ENCODE assay signal across 8 cellular contexts in the genomic region with DNA sequence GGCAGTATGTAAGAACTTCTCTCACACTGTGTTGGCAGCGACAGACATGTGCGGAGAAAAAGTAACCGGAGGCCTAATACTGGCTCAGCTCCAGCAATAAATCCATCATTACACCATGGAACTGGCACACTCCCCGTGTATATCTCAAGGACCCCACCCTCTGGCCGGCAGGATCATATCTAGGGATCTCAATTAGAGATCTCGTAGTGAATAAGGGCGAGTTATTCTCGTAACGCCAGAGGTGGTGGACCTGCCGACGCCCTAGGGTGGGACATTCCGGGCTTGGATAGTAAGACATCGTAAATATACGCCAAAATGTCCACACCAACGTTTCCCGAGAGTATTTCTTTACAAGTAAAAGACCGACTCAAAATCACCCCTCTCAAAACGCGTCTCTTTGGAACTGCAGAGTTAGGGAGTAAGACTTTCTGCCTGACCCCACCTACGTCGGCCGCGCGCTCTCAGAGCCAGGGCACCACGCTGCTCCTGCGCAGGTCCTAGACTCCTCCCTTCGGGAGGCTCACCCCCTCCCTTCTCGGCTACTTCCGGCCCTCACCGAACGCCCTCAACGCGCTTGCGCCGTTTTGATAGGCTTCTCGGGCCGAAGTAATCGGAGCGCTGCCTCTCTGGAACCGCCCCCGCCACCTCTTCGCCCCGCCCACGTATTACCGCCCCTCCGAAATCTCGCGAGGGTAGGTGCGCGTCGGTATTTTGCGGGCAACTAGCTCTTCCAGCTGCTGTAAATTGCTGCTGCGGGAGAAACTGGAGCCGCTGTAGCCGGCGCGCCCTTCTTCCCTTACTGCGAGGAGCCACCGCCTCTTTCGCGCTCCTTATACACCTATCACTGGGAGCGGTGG. TPM values are rescaled to one million over a fixed set of nuclear protein-coding genes. Genes with fewer than 3 reads are reported as not detected.
DNase-seq lines count a peak whose midpoint lies in the region; ATAC-seq and TF ChIP-seq lines count a peak whose summit lies in the region.

A gene with protein sequence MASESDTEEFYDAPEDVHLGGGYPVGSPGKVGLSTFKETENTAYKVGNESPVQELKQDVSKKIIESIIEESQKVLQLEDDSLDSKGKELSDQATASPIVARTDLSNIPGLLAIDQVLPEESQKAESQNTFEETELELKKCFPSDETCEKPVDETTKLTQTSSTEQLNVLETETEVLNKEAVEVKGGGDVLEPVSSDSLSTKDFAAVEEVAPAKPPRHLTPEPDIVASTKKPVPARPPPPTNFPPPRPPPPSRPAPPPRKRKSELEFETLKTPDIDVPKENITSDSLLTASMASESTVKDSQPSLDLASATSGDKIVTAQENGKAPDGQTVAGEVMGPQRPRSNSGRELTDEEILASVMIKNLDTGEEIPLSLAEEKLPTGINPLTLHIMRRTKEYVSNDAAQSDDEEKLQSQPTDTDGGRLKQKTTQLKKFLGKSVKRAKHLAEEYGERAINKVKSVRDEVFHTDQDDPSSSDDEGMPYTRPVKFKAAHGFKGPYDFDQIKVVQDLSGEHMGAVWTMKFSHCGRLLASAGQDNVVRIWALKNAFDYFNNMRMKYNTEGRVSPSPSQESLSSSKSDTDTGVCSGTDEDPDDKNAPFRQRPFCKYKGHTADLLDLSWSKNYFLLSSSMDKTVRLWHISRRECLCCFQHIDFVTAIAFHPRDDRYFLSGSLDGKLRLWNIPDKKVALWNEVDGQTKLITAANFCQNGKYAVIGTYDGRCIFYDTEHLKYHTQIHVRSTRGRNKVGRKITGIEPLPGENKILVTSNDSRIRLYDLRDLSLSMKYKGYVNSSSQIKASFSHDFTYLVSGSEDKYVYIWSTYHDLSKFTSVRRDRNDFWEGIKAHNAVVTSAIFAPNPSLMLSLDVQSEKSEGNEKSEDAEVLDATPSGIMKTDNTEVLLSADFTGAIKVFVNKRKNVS (plus strand): TSS at position 706 of the 857 bp plus-strand sequence. CDS start 398 bp downstream, outside the sequence.

- H3K9ac ChIP-seq in SU-DHL-6 (ENCODE audit: low read length): peak within 1 kb of the TSS; percentile 90

- DNase-seq in NCI-H128 (lab: John Stamatoyannopoulos, UW; ENCODE audit: unreplicated experiment) (peak; percentile 91), glutamatergic neuron (peak; percentile 89), osteocyte (ENCODE audit: extremely low spot score, unreplicated experiment) (peak; percentile 99)
- peak; percentile 90 for DNase-seq in activated naive CD8-positive, alpha-beta T cell treated with anti-CD3 and anti-CD28 coated beads, Interleukin-2, amount 10 ng/mL, durations not matched to agents 7 days and 5 days

- peak; percentile 12 for TF ChIP-seq POLR2A in GM10847 (IDR thresholded peaks at IDR 0.05; ENCODE audit: extremely low read depth, insufficient read length)

- H3K36me3 Mint-ChIP-seq in activated naive CD8-positive, alpha-beta T cell treated with anti-CD3 and anti-CD28 coated beads, Interleukin-2, amount 10 ng/mL, durations not matched to agents 7 days and 5 days: no peaks in the 10 kb centered on the region
- H3K36me3 Mint-ChIP-seq in glutamatergic neuron (ENCODE audit: unreplicated experiment) (no peaks in the 10 kb centered on the region), osteocyte (ENCODE audit: unreplicated experiment) (no peaks in the 10 kb centered on the region)

- no peaks in the 10 kb centered on the region for H3K27me3 Mint-ChIP-seq in activated naive CD8-positive, alpha-beta T cell treated with anti-CD3 and anti-CD28 coated beads, Interleukin-2, amount 10 ng/mL, durations not matched to agents 7 days and 5 days
- H3K27me3 Mint-ChIP-seq in glutamatergic neuron (ENCODE audit: unreplicated experiment) (no peaks in the 10 kb centered on the region), osteocyte (ENCODE audit: unreplicated experiment) (no peaks in the 10 kb centered on the region)

- no peaks in the 10 kb centered on the region for H3K4me1 ChIP-seq in thymus (ENCODE audit: control insufficient read depth, insufficient read depth, low read length)

- H3K4me3 ChIP-seq in SU-DHL-6 (ENCODE audit: insufficient read depth, low read length, poor library complexity, severe bottlenecking) (peak within 1 kb of the TSS; percentile 92), thymus (ENCODE audit: low read length) (peak within 1 kb of the TSS; percentile 68)

- H3K27ac Mint-ChIP-seq in activated naive CD8-positive, alpha-beta T cell treated with anti-CD3 and anti-CD28 coated beads, Interleukin-2, amount 10 ng/mL, durations not matched to agents 7 days and 5 days: peak within 1 kb of the TSS; percentile 97
- H3K27ac Mint-ChIP-seq in glutamatergic neuron (ENCODE audit: unreplicated experiment): peak within 1 kb of the TSS; percentile 89
- peak within 1 kb of the TSS; percentile 100 for H3K27ac Mint-ChIP-seq in osteocyte (ENCODE audit: unreplicated experiment)

- ATAC-seq in HG02678 (IDR thresholded peaks at IDR 0.05; ENCODE audit: unreplicated experiment): peak; percentile 87
- peak; percentile 94 for ATAC-seq in activated naive CD8-positive, alpha-beta T cell treated with anti-CD3 and anti-CD28 coated beads, Interleukin-2, amount 10 ng/mL, durations not matched to agents 7 days and 5 days (ENCODE audit: low read depth)

- TF ChIP-seq CTCF in SU-DHL-6 (IDR thresholded peaks at IDR 0.05; ENCODE audit: insufficient read depth, low read length, poor library complexity, severe bottlenecking) (no peak), glutamatergic neuron (IDR thresholded peaks at IDR 0.05; ENCODE audit: partially characterized antibody, unreplicated experiment) (no peak), osteocyte (IDR thresholded peaks at IDR 0.05) (no peak)

- POLR2A ChIA-PET in activated naive CD8-positive, alpha-beta T cell treated with anti-CD3 and anti-CD28 coated beads, Interleukin-2, amount 10 ng/mL, durations not matched to agents 7 days and 5 days (lab: Charles Lee): interaction anchor here (3.0 kb wide), 1 partner anchor 151 kb away, joined by 15 read pairs; a partner anchor contains a TSS

- H3K4me2 ChIP-seq in SU-DHL-6 (ENCODE audit: low read depth, low read length, poor library complexity, severe bottlenecking): peak within 1 kb of the TSS; percentile 85

- peak within 1 kb of the TSS; percentile 93 for H2AFZ ChIP-seq in SU-DHL-6 (ENCODE audit: low read depth, low read length, severe bottlenecking)

- H3K27ac ChIP-seq in SU-DHL-6 (ENCODE audit: low read depth, low read length) (peak within 1 kb of the TSS; percentile 48), thymus (ENCODE audit: low read depth) (peak within 1 kb of the TSS; percentile 91)

- H3K9me3 ChIP-seq in SU-DHL-6 (ENCODE audit: insufficient read depth, low read length) (no peaks in the 10 kb centered on the region), thymus (ENCODE audit: control insufficient read depth) (no peaks in the 10 kb centered on the region)

- H3K4me3 Mint-ChIP-seq in activated naive CD8-positive, alpha-beta T cell treated with anti-CD3 and anti-CD28 coated beads, Interleukin-2, amount 10 ng/mL, durations not matched to agents 7 days and 5 days: peak within 1 kb of the TSS; percentile 98
- H3K4me3 Mint-ChIP-seq in glutamatergic neuron (ENCODE audit: unreplicated experiment): peak within 1 kb of the TSS; percentile 94
- peak within 1 kb of the TSS; percentile 100 for H3K4me3 Mint-ChIP-seq in osteocyte (ENCODE audit: unreplicated experiment)

- no peaks in the 10 kb centered on the region for H4K20me1 ChIP-seq in SU-DHL-6 (ENCODE audit: low read depth, low read length)

- WGBS in thymus: 1% methylated on average over 62 of the region's 62 CpGs

- H3K4me1 Mint-ChIP-seq in activated naive CD8-positive, alpha-beta T cell treated with anti-CD3 and anti-CD28 coated beads, Interleukin-2, amount 10 ng/mL, durations not matched to agents 7 days and 5 days: peaks cover 26% of the 10 kb centered on the region
- H3K4me1 Mint-ChIP-seq in glutamatergic neuron (ENCODE audit: low read depth, unreplicated experiment) (peaks cover 3% of the 10 kb centered on the region), osteocyte (ENCODE audit: unreplicated experiment) (peaks cover 38% of the 10 kb centered on the region)

- H3K36me3 ChIP-seq in SU-DHL-6 (ENCODE audit: low read length) (no peaks in the 10 kb centered on the region), thymus (ENCODE audit: control insufficient read depth, insufficient read depth) (no peaks in the 10 kb centered on the region)

- no peaks in the 10 kb centered on the region for H3F3A ChIP-seq in SU-DHL-6 (ENCODE audit: insufficient read depth)

- H3K9me2 ChIP-seq in SU-DHL-6 (replicated peaks; ENCODE audit: insufficient read depth, low read length): no peaks in the 10 kb centered on the region

- H3K27me3 ChIP-seq in SU-DHL-6 (ENCODE audit: low read length) (no peaks in the 10 kb centered on the region), thymus (ENCODE audit: control insufficient read depth, insufficient read depth) (no peaks in the 10 kb centered on the region)

- H3K79me2 ChIP-seq in SU-DHL-6 (ENCODE audit: insufficient read depth, low read length): peaks cover 23% of the 10 kb centered on the region

- no peaks in the 10 kb centered on the region for H3K9me3 Mint-ChIP-seq in activated naive CD8-positive, alpha-beta T cell treated with anti-CD3 and anti-CD28 coated beads, Interleukin-2, amount 10 ng/mL, durations not matched to agents 7 days and 5 days
- H3K9me3 Mint-ChIP-seq in glutamatergic neuron (ENCODE audit: unreplicated experiment) (peaks cover 2% of the 10 kb centered on the region), osteocyte (ENCODE audit: unreplicated experiment) (no peaks in the 10 kb centered on the region)

RNA-seq across cellular contexts. Expression of the gene that starts here (rescaled TPM):
- total RNA-seq in activated naive CD8-positive, alpha-beta T cell treated with anti-CD3 and anti-CD28 coated beads, Interleukin-2, amount 10 ng/mL, durations not matched to agents 7 days and 5 days: 10 to 100 TPM; 22.7 to 23.1 TPM
- total RNA-seq in glutamatergic neuron (ENCODE audit: unreplicated experiment) (14.6 TPM), osteocyte (29.4 and 31.1 TPM in 2 replicates)
- 8.8 TPM for polyA plus RNA-seq in thymus

Comparison
In these comparisons a context has a peak if more than half of its experiments do, and no peak if none do; other contexts are left out.
1. Peak in every context shown above with its lines: DNase-seq, ATAC-seq, H3K4me3 ChIP-seq and H3K27ac ChIP-seq.